ENCODE assay signal across 33 cellular contexts in genomic region chr15:77576538-77576937, GRCh38. TPM values are rescaled to one million over a fixed set of nuclear protein-coding genes. Genes with fewer than 3 reads are reported as not detected.
"Had no signal": no experiment of that assay in that cellular context is flagged by ENCODE, and none has a peak within 500 bp of the region (broad histone marks: within the 10 kb centered on the region; RNA-seq: fewer than 3 reads in every experiment).

No MANE protein-coding gene starts in this region.

- H3K9me3 ChIP-seq: adrenal gland, esophagus muscularis mucosa, gastrocnemius medialis, heart left ventricle had no signal

- H3K36me3 ChIP-seq: adrenal gland, brain microvascular endothelial cell, esophagus muscularis mucosa, gastrocnemius medialis, heart left ventricle had no signal

- FAIRE-seq: astrocyte, bronchial epithelial cell, colon had no signal

- DNase-seq: activated CD4-positive, alpha-beta memory T cell treated with anti-CD3 and anti-CD28 coated beads for 36 hours; activated CD4-positive, alpha-beta T cell treated with anti-CD3 and anti-CD28 coated beads for 36 hours; activated CD4-positive, alpha-beta T cell treated with anti-CD3 and anti-CD28 coated beads, Interleukin-2, amount 10 ng/mL, durations not matched to agents 24 days and 14 days; activated CD4-positive, CD25-positive, alpha-beta regulatory T cell; activated CD4-positive, CD25-positive, alpha-beta regulatory T cell treated with anti-CD3 and anti-CD28 coated beads, Interleukin-2, amount 50 U/mL, for 72 hours; activated CD8-positive, alpha-beta memory T cell treated with anti-CD3 and anti-CD28 coated beads, Interleukin-2, amount 10 ng/mL, durations not matched to agents 7 days and 5 days; activated CD8-positive, alpha-beta memory T cell treated with anti-CD3 and anti-CD28 coated beads, Interleukin-2, amount 50 U/mL, for 4 hours; activated CD8-positive, alpha-beta T cell treated with anti-CD3 and anti-CD28 coated beads, Interleukin-2, amount 10 ng/mL, durations not matched to agents 7 days and 5 days; activated effector memory CD4-positive, alpha-beta T cell treated with anti-CD3 and anti-CD28 coated beads, Interleukin-2, amount 50 U/mL, for 16 hours; activated naive CD4-positive, alpha-beta T cell treated with anti-CD3 and anti-CD28 coated beads for 36 hours; activated naive CD8-positive, alpha-beta T cell treated with anti-CD3 and anti-CD28 coated beads for 36 hours; activated naive CD8-positive, alpha-beta T cell treated with anti-CD3 and anti-CD28 coated beads, Interleukin-2, amount 50 U/mL, for 24 hours; activated T-cell treated with anti-CD3 and anti-CD28 coated beads, Interleukin-2, amount 50 U/mL, for 1 hour; activated T-cell treated with anti-CD3 and anti-CD28 coated beads, Interleukin-2, amount 50 U/mL, for 48 hours; adrenal gland; brain microvascular endothelial cell; cortex of kidney; dermis blood vessel endothelial cell; effector CD4-positive, alpha-beta T cell; effector memory CD8-positive, alpha-beta T cell; erythroblast; foreskin keratinocyte; gastrocnemius medialis; glutamatergic neuron; T-helper 2 cell had no signal

- H3K27me3 ChIP-seq: adrenal gland, brain microvascular endothelial cell, esophagus muscularis mucosa, gastrocnemius medialis, heart left ventricle had no signal

- H3K4me3 ChIP-seq: adrenal gland, esophagus muscularis mucosa, gastrocnemius medialis, heart left ventricle had no signal

- H3K27ac ChIP-seq: adrenal gland, brain microvascular endothelial cell, esophagus muscularis mucosa, foreskin keratinocyte, gastrocnemius medialis, heart left ventricle had no signal

- ATAC-seq: activated CD4-positive, alpha-beta T cell treated with anti-CD3 and anti-CD28 coated beads for 36 hours; activated CD8-positive, alpha-beta memory T cell treated with anti-CD3 and anti-CD28 coated beads, Interleukin-2, amount 10 ng/mL, durations not matched to agents 7 days and 5 days; activated CD8-positive, alpha-beta T cell treated with anti-CD3 and anti-CD28 coated beads, Interleukin-2, amount 10 ng/mL, durations not matched to agents 7 days and 5 days; activated naive CD8-positive, alpha-beta T cell treated with anti-CD3 and anti-CD28 coated beads, Interleukin-2, amount 50 U/mL, for 24 hours; effector memory CD8-positive, alpha-beta T cell; foreskin keratinocyte; gastrocnemius medialis had no signal

- H3K4me1 ChIP-seq: adrenal gland, foreskin keratinocyte, gastrocnemius medialis had no signal

RNA-seq across cellular contexts. Expression of gene LINGO1, which starts 56.2 kb away (rescaled TPM):
- total RNA-seq: activated CD4-positive, alpha-beta memory T cell treated with anti-CD3 and anti-CD28 coated beads for 36 hours; activated CD4-positive, alpha-beta T cell treated with anti-CD3 and anti-CD28 coated beads for 36 hours; activated CD4-positive, alpha-beta T cell treated with anti-CD3 and anti-CD28 coated beads, Interleukin-2, amount 10 ng/mL, durations not matched to agents 24 days and 14 days; activated CD8-positive, alpha-beta memory T cell treated with anti-CD3 and anti-CD28 coated beads for 36 hours; activated CD8-positive, alpha-beta memory T cell treated with anti-CD3 and anti-CD28 coated beads, Interleukin-2, amount 10 ng/mL, durations not matched to agents 7 days and 5 days; activated CD8-positive, alpha-beta T cell treated with anti-CD3 and anti-CD28 coated beads, Interleukin-2, amount 10 ng/mL, durations not matched to agents 7 days and 5 days; activated naive CD4-positive, alpha-beta T cell treated with anti-CD3 and anti-CD28 coated beads for 36 hours; activated naive CD8-positive, alpha-beta T cell treated with anti-CD3 and anti-CD28 coated beads for 36 hours; activated T-helper 1 cell treated with anti-CD3 and anti-CD28 coated beads, Interleukin-12 subunit alpha, Interleukin-12 subunit beta, Interleukin-2, Interleukin-4 antibody, amounts not matched to agents 30 ng/mL and 10 ng/mL and 1 ng/mL, durations not matched to agents 14 hours and 24 hours and 36 hours; activated T-helper 2 cell treated with anti-CD3 and anti-CD28 coated beads, Interferon-gamma antibody, Interleukin-2, Interleukin-4, amounts not matched to agents 10 μg/mL and 5 μg/mL and 100 μg/mL, durations not matched to agents 14 hours and 24 hours and 36 hours; bronchial epithelial cell; dermis blood vessel endothelial cell had no signal
